1 cellular context compared by ENCODE assay signal in genomic region chr16:72442381-72443158, GRCh38.
TF ChIP-seq lines count a peak whose summit lies in the region.

No MANE protein-coding gene starts in this region.

TF ChIP-seq in HepG2, 621 proteins besides CTCF, POLR2A, EP300 and RAD21 (continued from another document and continues in another):
- TF ChIP-seq HNF1A (IDR thresholded peaks at IDR 0.05; ENCODE audit: low read depth) = peak; percentile 25; the same call in 1 of the 2 replicates
- TF ChIP-seq HNF1A (CRISPR knock-in tag; IDR thresholded peaks at IDR 0.05; ENCODE audit: borderline replicate concordance) = no peak; the same call in 1 of the 2 replicates
- no peak for TF ChIP-seq SALL2 (CRISPR knock-in tag; IDR thresholded peaks at IDR 0.05)
- peak; percentile 88 for TF ChIP-seq KDM6A (CRISPR knock-in tag; IDR thresholded peaks at IDR 0.05; ENCODE audit: low read depth)
- peak; percentile 81 for TF ChIP-seq BCL6 (CRISPR knock-in tag; IDR thresholded peaks at IDR 0.05)
- TF ChIP-seq MED13 (CRISPR knock-in tag; IDR thresholded peaks at IDR 0.05) = no peak
- no peak for TF ChIP-seq HOXA5 (CRISPR knock-in tag; IDR thresholded peaks at IDR 0.05)
- TF ChIP-seq SRSF4 (IDR thresholded peaks at IDR 0.05; ENCODE audit: low read depth, low read length, poor library complexity, severe bottlenecking) = no peak
- TF ChIP-seq SIN3B (IDR thresholded peaks at IDR 0.05; ENCODE audit: low read length) = no peak
- TF ChIP-seq TBL1XR1 (IDR thresholded peaks at IDR 0.05; ENCODE audit: borderline replicate concordance, low read length, partially characterized antibody) = peak; percentile 17
- no peak; the same call in 1 of the 2 replicates for TF ChIP-seq ZNF556 (CRISPR knock-in tag; IDR thresholded peaks at IDR 0.05; ENCODE audit: borderline replicate concordance)
- TF ChIP-seq REL (CRISPR knock-in tag; conservative IDR thresholded peaks at IDR 0.05) = no peak
- TF ChIP-seq ZKSCAN5 (CRISPR knock-in tag; IDR thresholded peaks at IDR 0.05) = no peak
- TF ChIP-seq, protein P1, sequence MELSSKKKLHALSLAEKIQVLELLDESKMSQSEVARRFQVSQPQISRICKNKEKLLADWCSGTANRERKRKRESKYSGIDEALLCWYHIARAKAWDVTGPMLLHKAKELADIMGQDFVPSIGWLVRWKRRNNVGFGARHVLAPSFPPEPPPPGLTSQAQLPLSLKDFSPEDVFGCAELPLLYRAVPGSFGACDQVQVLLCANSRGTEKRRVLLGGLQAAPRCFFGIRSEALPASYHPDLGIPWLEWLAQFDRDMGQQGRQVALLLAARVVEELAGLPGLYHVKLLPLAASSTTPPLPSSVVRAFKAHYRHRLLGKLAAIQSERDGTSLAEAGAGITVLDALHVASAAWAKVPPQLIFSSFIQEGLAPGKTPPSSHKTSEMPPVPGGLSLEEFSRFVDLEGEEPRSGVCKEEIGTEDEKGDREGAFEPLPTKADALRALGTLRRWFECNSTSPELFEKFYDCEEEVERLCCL (CRISPR knock-in tag; IDR thresholded peaks at IDR 0.05; ENCODE audit: borderline replicate concordance) = no peak
- no peak for TF ChIP-seq ZNF20 (CRISPR knock-in tag; IDR thresholded peaks at IDR 0.05)
- TF ChIP-seq HES4 (CRISPR knock-in tag; IDR thresholded peaks at IDR 0.05; ENCODE audit: borderline replicate concordance) = no peak
- no peak for TF ChIP-seq SIN3A (IDR thresholded peaks at IDR 0.05; ENCODE audit: borderline replicate concordance, low read depth, low read length)
- no peak for TF ChIP-seq ZNF740 (CRISPR knock-in tag; IDR thresholded peaks at IDR 0.05)
- TF ChIP-seq TBX2 (CRISPR knock-in tag; IDR thresholded peaks at IDR 0.05; ENCODE audit: borderline replicate concordance) = peak; percentile 76; the same call in 1 of the 2 replicates
- TF ChIP-seq FOXK1 (CRISPR knock-in tag; IDR thresholded peaks at IDR 0.05; ENCODE audit: borderline replicate concordance, low read depth) = peak; percentile 58; the same call in 1 of the 2 replicates
- TF ChIP-seq MED1 (CRISPR knock-in tag; IDR thresholded peaks at IDR 0.05) = peak; percentile 82
- no peak; the same call in 1 of the 2 replicates for TF ChIP-seq ZNF136 (CRISPR knock-in tag; IDR thresholded peaks at IDR 0.05; ENCODE audit: low read depth)
- no peak for TF ChIP-seq ZBTB2 (CRISPR knock-in tag; IDR thresholded peaks at IDR 0.05; ENCODE audit: low read depth)
- TF ChIP-seq NR2F2 (IDR thresholded peaks at IDR 0.05; ENCODE audit: borderline replicate concordance, low read depth) = 0 out of 2 replicates have a peak, but pooled peaks have one; percentile 34
- TF ChIP-seq MZF1 (CRISPR knock-in tag; IDR thresholded peaks at IDR 0.05; ENCODE audit: borderline replicate concordance) = no peak
- TF ChIP-seq THAP11 (CRISPR knock-in tag; IDR thresholded peaks at IDR 0.05) = 0 out of 2 replicates have a peak, but pooled peaks have one; percentile 35
- TF ChIP-seq IRX3 (CRISPR knock-in tag; IDR thresholded peaks at IDR 0.05; ENCODE audit: borderline replicate concordance, low read depth) = no peak
- no peak for TF ChIP-seq JUN (CRISPR knock-in tag; IDR thresholded peaks at IDR 0.05)
- no peak for TF ChIP-seq ZXDC (CRISPR knock-in tag; IDR thresholded peaks at IDR 0.05)
- TF ChIP-seq ZGPAT (CRISPR knock-in tag; IDR thresholded peaks at IDR 0.05) = peak; percentile 87
- no peak for TF ChIP-seq CHD2 (IDR thresholded peaks at IDR 0.05; ENCODE audit: low read depth, low read length)
- TF ChIP-seq ELF4 (CRISPR knock-in tag; IDR thresholded peaks at IDR 0.05; ENCODE audit: borderline replicate concordance) = 0 out of 2 replicates have a peak, but pooled peaks have one; percentile 78
- peak; percentile 54; the same call in 1 of the 2 replicates for TF ChIP-seq IKZF5 (CRISPR knock-in tag; IDR thresholded peaks at IDR 0.05)
- TF ChIP-seq ZNF782 (CRISPR knock-in tag; IDR thresholded peaks at IDR 0.05; ENCODE audit: borderline replicate concordance) = no peak
- TF ChIP-seq, protein P2, sequence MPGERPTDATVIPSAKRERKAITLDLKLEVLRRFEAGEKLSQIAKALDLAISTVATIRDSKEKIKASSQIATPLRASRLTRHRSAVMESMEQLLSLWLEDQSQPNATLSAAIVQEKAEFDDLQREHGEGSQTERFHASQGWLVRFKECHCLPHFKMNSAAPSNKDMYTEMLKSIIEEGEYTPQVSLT (CRISPR knock-in tag; IDR thresholded peaks at IDR 0.05; ENCODE audit: borderline replicate concordance, low read depth) = no peak
- TF ChIP-seq AHDC1 (CRISPR knock-in tag; IDR thresholded peaks at IDR 0.05; ENCODE audit: borderline replicate concordance) = peak; percentile 99
- no peak for TF ChIP-seq ZSCAN21 (CRISPR knock-in tag; IDR thresholded peaks at IDR 0.05; ENCODE audit: borderline replicate concordance)
- no peak for TF ChIP-seq TRIM24 (CRISPR knock-in tag; IDR thresholded peaks at IDR 0.05)
- peak; percentile 89 for TF ChIP-seq POGZ (CRISPR knock-in tag; IDR thresholded peaks at IDR 0.05)
